Comparison of ENCODE assay signal across 13 cellular contexts in the genomic region with DNA sequence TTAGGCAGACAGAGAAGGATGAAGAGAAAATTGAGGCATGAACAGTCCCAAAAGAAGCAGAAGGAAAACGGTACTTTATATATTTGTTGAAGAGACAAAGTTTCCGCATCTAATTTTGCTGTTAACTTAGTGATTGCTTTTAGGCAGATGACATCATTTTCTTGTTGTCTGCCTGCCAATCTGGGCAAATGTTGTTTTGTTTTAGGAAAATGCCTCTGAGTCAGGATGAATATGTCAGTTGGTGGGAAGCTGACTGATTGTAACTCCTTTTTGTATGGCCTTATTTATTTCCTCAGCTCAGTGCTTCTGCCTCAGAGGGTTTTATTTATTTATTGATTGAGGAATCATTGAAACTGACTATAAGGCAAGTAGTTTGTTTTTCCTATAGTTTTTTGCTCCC. TPM values are rescaled to one million over a fixed set of nuclear protein-coding genes. Genes with fewer than 3 reads are reported as not detected.
DNase-seq lines count a peak whose midpoint lies in the region; ATAC-seq, FAIRE-seq and TF ChIP-seq lines count a peak whose summit lies in the region.
"Had no signal": no experiment of that assay in that cellular context is flagged by ENCODE, and none has a peak within 500 bp of the region (broad histone marks: within the 10 kb centered on the region; RNA-seq: fewer than 3 reads in every experiment).

No MANE protein-coding gene starts in this region.

- FAIRE-seq in HepG2 (lab: Jason Lieb, UNC), result no peak

- no peak overlapping the region for H3K4me2 ChIP-seq in HepG2 (ENCODE audit: low read depth, low read length)

- POLR2A ChIA-PET in HepG2 (lab: Yijun Ruan, JAX), result no interaction called here

- 57% methylated on average over 2 of the region's 2 CpGs for WGBS in HepG2 (ENCODE audit: low lambda C conversion rate)

- no peaks in the 10 kb centered on the region for H3K36me3 ChIP-seq in HepG2 (replicated peaks in 1 of 2; ENCODE audit: control insufficient read depth in 1 of 2, insufficient read depth in 2 of 2, low read length in 2 of 2)
- H3K36me3 ChIP-seq: tibial nerve had no signal

- TF ChIP-seq RAD21 in HepG2 (CRISPR knock-in tag; IDR thresholded peaks at IDR 0.05), result no peak

- no peaks in the 10 kb centered on the region for H3K79me2 ChIP-seq in HepG2 (ENCODE audit: insufficient read depth, low read length)

- no peak overlapping the region for H3K4me3 ChIP-seq in choroid plexus epithelial cell (ENCODE audit: low read depth, low read length)
- H3K4me3 ChIP-seq in HepG2 (replicated peaks in 1 of 3; ENCODE audit: insufficient read depth in 1 of 3, low read depth in 2 of 3, low read length in 3 of 3), result no peak overlapping the region
- H3K4me3 ChIP-seq: tibial nerve had no signal

- no peaks in the 10 kb centered on the region for H3K27me3 ChIP-seq in HepG2 (ENCODE audit: control insufficient read depth in 1 of 2, insufficient read depth in 2 of 2, low read length in 2 of 2)
- H3K27me3 ChIP-seq: tibial nerve had no signal

- H3K4me1 ChIP-seq in HepG2 (ENCODE audit: insufficient read depth, low read length), result peaks cover 4% of the 10 kb centered on the region; the same call in 1 of the 2 replicates
- H3K4me1 ChIP-seq: tibial nerve had no signal

- no peak for ATAC-seq in HepG2
- ATAC-seq: CD8-positive, alpha-beta T cell had no signal

- H3K27ac ChIP-seq in HepG2 (ENCODE audit: extremely low read length, insufficient read depth, low read length), result no peak overlapping the region
- H3K27ac ChIP-seq: tibial nerve had no signal

- BruUV-seq in HepG2 (replicated peaks; lab: Mats Ljungman, UMichigan), result no TSS peak

- no peak for TF ChIP-seq POLR2A in HepG2 (IDR thresholded peaks at IDR 0.05; ENCODE audit: insufficient read depth in 1 of 2, low read depth in 2 of 2, low read length in 2 of 2)

- in situ Hi-C loops in HepG2 (cut with HindIII; ENCODE audit: extremely low pct_ligation_motif_present, low pct_unique_long_range_greater_than_20kb), result no loop called here

- TF ChIP-seq EP300 in HepG2 (IDR thresholded peaks at IDR 0.05; ENCODE audit: low read depth in 2 of 2, low read length in 2 of 2) (no peak), HepG2 (CRISPR knock-in tag; IDR thresholded peaks at IDR 0.05; ENCODE audit: borderline replicate concordance) (no peak)

- CTCF ChIA-PET in HepG2 (lab: Yijun Ruan, JAX; ENCODE audit: low intra/inter-chr PET ratio, low total read pairs), result no interaction called here

- TF ChIP-seq CTCF in choroid plexus epithelial cell (conservative IDR thresholded peaks at IDR 0.05; ENCODE audit: low read depth, low read length) (no peak), HepG2 (CRISPR knock-in tag; IDR thresholded peaks at IDR 0.05) (no peak)

- intact Hi-C loops in HepG2 (cut with micrococcal nuclease; ENCODE audit: unreplicated experiment), result no loop called here

- H3K9ac ChIP-seq in HepG2 (ENCODE audit: insufficient read depth, low read depth, low read length), result no peak overlapping the region

- H3K9me3 ChIP-seq in HepG2 (ENCODE audit: low read length), result peaks cover 13% of the 10 kb centered on the region; the same call in 1 of the 2 replicates

- peak; percentile 64 for DNase-seq in AG20443 (ENCODE audit: low spot score)
- DNase-seq in NCI-H226, result peak; percentile 68
- peak; percentile 77 for DNase-seq in choroid plexus epithelial cell (ENCODE audit: low read depth)
- no peak for DNase-seq in HepG2 (ENCODE audit: low spot score)
- DNase-seq in NCI-H1092 (lab: John Stamatoyannopoulos, UW), result no peak
- no peak for DNase-seq in T-helper 2 cell
- no peak for DNase-seq in NCI-H1436 treated with DMSO at 0.1 percent for 48 hours (lab: John Stamatoyannopoulos, UW)
- no peak for DNase-seq in NK-92 treated with Interleukin-12 subunit alpha and Interleukin-12 subunit beta, amount 100 ng/mL, for 24 hours (lab: John Stamatoyannopoulos, UW)
- DNase-seq: activated CD4-positive, alpha-beta T cell treated with anti-CD3 and anti-CD28 coated beads, Interleukin-2, amount 50 U/mL, for 1 hour; activated naive CD4-positive, alpha-beta T cell; CD8-positive, alpha-beta T cell; NCI-H748 treated with DMSO at 0.1 percent for 48 hours had no signal

- H2AFZ ChIP-seq in HepG2 (ENCODE audit: low read length), result no peak overlapping the region

- H4K20me1 ChIP-seq in HepG2 (ENCODE audit: insufficient read depth, low read length), result no peaks in the 10 kb centered on the region

TF ChIP-seq in HepG2, 621 proteins besides CTCF, POLR2A, EP300 and RAD21:
- TF ChIP-seq SNRNP70 (IDR thresholded peaks at IDR 0.05; ENCODE audit: low read depth, low read length), result no peak
- TF ChIP-seq ATF7 (IDR thresholded peaks at IDR 0.05), result peak; percentile 72
- TF ChIP-seq ATF7 (CRISPR knock-in tag; IDR thresholded peaks at IDR 0.05), result no peak

RNA-seq across cellular contexts. Expression of gene CAVIN2, which starts 52.6 kb away (rescaled TPM):
- 7.6 and 11.2 TPM in 2 replicates for total RNA-seq in HepG2 (2016; rRNA removed; fragmentation: Illumina TruSeq; extraction: Trizol)
- 0.97 and 1.1 TPM in 2 replicates for total RNA-seq in HepG2 (2016; cell fraction: cytosol; rRNA removed; fragmentation: Illumina TruSeq; extraction: Trizol; ENCODE audit: low read depth)
- total RNA-seq in HepG2 (2016; cell fraction: insoluble cytoplasmic fraction; rRNA removed; fragmentation: Illumina TruSeq; extraction: Trizol), result 8.2 and 10.1 TPM in 2 replicates
- 3.2 and 3.5 TPM in 2 replicates for total RNA-seq in HepG2 (2016; cell fraction: membrane; rRNA removed; fragmentation: Illumina TruSeq; extraction: Trizol)
- total RNA-seq in HepG2 (2016; cell fraction: nucleus; rRNA removed; fragmentation: Illumina TruSeq; extraction: Trizol), result 5.9 and 6.7 TPM in 2 replicates
- 28.1 and 38.8 TPM in 2 replicates for polyA plus RNA-seq in HepG2 (2011; rRNA removed)
- 23.7 and 37.4 TPM in 2 replicates for polyA plus RNA-seq in HepG2 (2011; cell fraction: cytosol; rRNA removed)
- 11.3 and 13.2 TPM in 2 replicates for polyA plus RNA-seq in HepG2 (2011; cell fraction: nucleus; rRNA removed)
- polyA plus RNA-seq in HepG2 (2012), result 8.9 and 16.7 TPM in 2 replicates
- polyA plus RNA-seq in HepG2 (2016; cell fraction: cytosol; fragmentation: Illumina TruSeq; extraction: Trizol; ENCODE audit: low read depth), result 0.40 and 0.45 TPM in 2 replicates
- polyA plus RNA-seq in HepG2 (2016; cell fraction: insoluble cytoplasmic fraction; fragmentation: Illumina TruSeq; extraction: Trizol; ENCODE audit: low read depth), result 10.7 and 12.0 TPM in 2 replicates
- polyA plus RNA-seq in HepG2 (2016; cell fraction: membrane; fragmentation: Illumina TruSeq; extraction: Trizol; ENCODE audit: low read depth), result 0.98 and 1.5 TPM in 2 replicates
- polyA plus RNA-seq in HepG2 (2016; cell fraction: nucleus; fragmentation: Illumina TruSeq; extraction: Trizol; ENCODE audit: insufficient read depth, low read depth), result 5.7 and 6.3 TPM in 2 replicates
- polyA minus RNA-seq in HepG2 (2011; rRNA and poly(A)+ RNA removed; ENCODE audit: low replicate concordance), result 0.35 and 65.9 TPM in 2 replicates
- polyA minus RNA-seq in HepG2 (2011; cell fraction: cytosol; rRNA and poly(A)+ RNA removed), result 29.7 and 43.4 TPM in 2 replicates
- 25.8 and 27.7 TPM in 2 replicates for polyA minus RNA-seq in HepG2 (2011; cell fraction: nucleus; rRNA and poly(A)+ RNA removed)
- total RNA-seq: CD8-positive, alpha-beta T cell had no signal

Comparison
In these comparisons a context has a peak if more than half of its experiments do, and no peak if none do; other contexts are left out.
1. DNase-seq: peak in AG20443 (single experiment), NCI-H226 (single experiment) and choroid plexus epithelial cell (single experiment); none in HepG2 (single experiment), NCI-H1092 (single experiment), T-helper 2 cell (0 of 5), NCI-H1436 treated with DMSO at 0.1 percent for 48 hours (single experiment) and NK-92 treated with Interleukin-12 subunit alpha and Interleukin-12 subunit beta, amount 100 ng/mL, for 24 hours (single experiment).